ENCODE assay signal across 19 cellular contexts in the genomic region with DNA sequence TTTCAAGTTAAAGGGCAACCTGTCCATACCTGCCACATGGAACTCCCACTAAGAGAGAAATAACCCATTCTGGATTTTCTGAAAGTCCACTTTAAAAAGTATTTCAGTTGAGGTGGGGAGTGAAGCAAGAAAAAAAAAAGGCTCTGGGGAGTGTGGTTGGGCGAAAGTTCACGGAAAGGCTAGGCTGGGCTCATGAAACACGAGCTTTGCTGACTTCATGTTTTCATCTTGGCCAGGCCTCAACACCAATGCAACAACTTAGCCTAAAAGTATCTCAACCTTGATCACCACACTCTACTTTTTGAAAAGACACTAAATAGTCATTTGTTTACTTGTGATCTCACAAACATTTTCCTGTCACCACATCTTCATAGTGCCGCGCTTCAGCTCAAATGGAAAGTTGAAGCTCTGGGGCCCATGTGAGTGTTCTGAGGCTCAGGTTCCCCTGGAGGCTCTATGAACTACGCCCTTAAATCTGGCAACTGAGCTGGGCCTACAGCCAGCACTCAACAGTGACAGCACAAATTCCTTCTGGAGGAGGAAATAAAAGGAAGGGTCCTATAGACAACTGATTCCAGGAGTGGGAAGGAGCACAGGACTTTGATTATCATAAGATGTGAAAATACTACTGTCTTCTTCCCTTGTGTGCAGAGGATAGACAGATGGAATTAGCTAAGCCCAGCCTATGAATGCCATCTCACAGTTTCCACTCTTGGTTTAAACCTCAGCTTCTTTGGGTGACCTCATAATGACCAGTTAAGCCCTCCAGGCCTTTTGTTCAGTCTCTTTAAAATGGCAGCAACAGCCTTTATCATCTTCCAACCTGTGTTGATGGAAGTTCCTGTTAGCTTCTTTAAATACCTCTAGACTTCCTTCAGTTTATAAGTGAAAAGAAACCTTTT. TPM values are rescaled to one million over a fixed set of nuclear protein-coding genes. Genes with fewer than 3 reads are reported as not detected.
DNase-seq lines count a peak whose midpoint lies in the region; ATAC-seq and TF ChIP-seq lines count a peak whose summit lies in the region.
"Had no signal": no experiment of that assay in that cellular context is flagged by ENCODE, and none has a peak within 500 bp of the region (broad histone marks: within the 10 kb centered on the region; RNA-seq: fewer than 3 reads in every experiment).

No MANE protein-coding gene starts in this region.

- H3K27ac ChIP-seq in CD8-positive, alpha-beta T cell (ENCODE audit: low read depth, low read length), result no peak overlapping the region
- H3K27ac ChIP-seq: coronary artery, prostate gland, vagina had no signal

- no peak overlapping the region for H3K4me3 ChIP-seq in CD8-positive, alpha-beta T cell (ENCODE audit: low read depth, low read length)
- H3K4me3 ChIP-seq in fibroblast of mammary gland (ENCODE audit: control insufficient read depth, low read depth, low read length), result no peak overlapping the region
- H3K4me3 ChIP-seq: coronary artery, MG63, prostate gland, vagina had no signal

- H3K9me3 Mint-ChIP-seq in activated CD4-positive, alpha-beta T cell treated with anti-CD3 and anti-CD28 coated beads for 36 hours (ENCODE audit: low read depth), result no peaks in the 10 kb centered on the region
- H3K9me3 Mint-ChIP-seq in CD8-positive, alpha-beta T cell, result no peaks in the 10 kb centered on the region
- H3K9me3 Mint-ChIP-seq: stimulated activated memory B cell treated with anti-CD40 and anti-IgM and Interleukin-4, amounts not matched to agents 10 μg/mL and 1 μg/mL and 100 μg/mL, for 72 hours had no signal

- no peaks in the 10 kb centered on the region for H3K36me3 ChIP-seq in CD8-positive, alpha-beta T cell (ENCODE audit: insufficient read depth, low read length)
- H3K36me3 ChIP-seq: MG63, prostate gland, vagina had no signal

- H3K9me3 ChIP-seq in CD8-positive, alpha-beta T cell (ENCODE audit: low read length), result no peaks in the 10 kb centered on the region
- H3K9me3 ChIP-seq: MG63, prostate gland, vagina had no signal

- H3K36me3 Mint-ChIP-seq in activated CD4-positive, alpha-beta T cell treated with anti-CD3 and anti-CD28 coated beads for 36 hours (ENCODE audit: low read depth), result peaks cover 99% of the 10 kb centered on the region
- H3K36me3 Mint-ChIP-seq in CD8-positive, alpha-beta T cell, result peaks cover 25% of the 10 kb centered on the region

- H3K4me3 Mint-ChIP-seq in activated CD4-positive, alpha-beta T cell treated with anti-CD3 and anti-CD28 coated beads for 36 hours, result peak overlapping the region; percentile 96
- peak overlapping the region; percentile 29 for H3K4me3 Mint-ChIP-seq in CD8-positive, alpha-beta T cell
- H3K4me3 Mint-ChIP-seq: stimulated activated memory B cell treated with anti-CD40 and anti-IgM and Interleukin-4, amounts not matched to agents 10 μg/mL and 1 μg/mL and 100 μg/mL, for 72 hours had no signal

- POLR2A ChIA-PET in activated CD4-positive, alpha-beta T cell treated with anti-CD3 and anti-CD28 coated beads for 36 hours (lab: Charles Lee), result interaction anchor here (0.6 to 1.4 kb wide), 10 partner anchors 17 to 148 kb away, joined by 3 to 13 read pairs (median 4); no protein-coding TSS in a partner anchor
- POLR2A ChIA-PET in CD8-positive, alpha-beta T cell (lab: Charles Lee), result interaction anchor here (0.9 kb wide), 1 partner anchor 11 kb away, joined by 3 read pairs; no protein-coding TSS in a partner anchor

- H3K4me1 Mint-ChIP-seq in activated CD4-positive, alpha-beta T cell treated with anti-CD3 and anti-CD28 coated beads for 36 hours, result peaks cover 43% of the 10 kb centered on the region
- H3K4me1 Mint-ChIP-seq in CD8-positive, alpha-beta T cell (ENCODE audit: low read depth), result peaks cover 36% of the 10 kb centered on the region
- H3K4me1 Mint-ChIP-seq: stimulated activated memory B cell treated with anti-CD40 and anti-IgM and Interleukin-4, amounts not matched to agents 10 μg/mL and 1 μg/mL and 100 μg/mL, for 72 hours had no signal

- peak; percentile 56 for ATAC-seq in activated CD4-positive, alpha-beta T cell treated with anti-CD3 and anti-CD28 coated beads for 36 hours
- ATAC-seq in CD8-positive, alpha-beta T cell, result no peak
- no peak for ATAC-seq in HG02763 (IDR thresholded peaks at IDR 0.05; ENCODE audit: unreplicated experiment)
- ATAC-seq: left colon; stimulated activated memory B cell treated with anti-CD40 and anti-IgM and Interleukin-4, amounts not matched to agents 10 μg/mL and 1 μg/mL and 100 μg/mL, for 72 hours had no signal

- no peaks in the 10 kb centered on the region for H3K27me3 Mint-ChIP-seq in activated CD4-positive, alpha-beta T cell treated with anti-CD3 and anti-CD28 coated beads for 36 hours
- no peaks in the 10 kb centered on the region for H3K27me3 Mint-ChIP-seq in CD8-positive, alpha-beta T cell (ENCODE audit: low read depth)
- H3K27me3 Mint-ChIP-seq: stimulated activated memory B cell treated with anti-CD40 and anti-IgM and Interleukin-4, amounts not matched to agents 10 μg/mL and 1 μg/mL and 100 μg/mL, for 72 hours had no signal

- H3K4me1 ChIP-seq in CD8-positive, alpha-beta T cell (ENCODE audit: insufficient read depth, low read length), result peaks cover 17% of the 10 kb centered on the region
- H3K4me1 ChIP-seq: prostate gland, vagina had no signal

- DNase-seq in activated CD4-positive, alpha-beta T cell treated with anti-CD3 and anti-CD28 coated beads for 36 hours, result peak; percentile 61
- DNase-seq in activated CD4-positive, alpha-beta T cell treated with anti-CD3 and anti-CD28 coated beads for 4 hours, result no peak
- DNase-seq in CD8-positive, alpha-beta T cell, result no peak
- peak; percentile 40 for DNase-seq in activated CD4-positive, alpha-beta T cell treated with anti-CD3 and anti-CD28 coated beads, Interleukin-2, amount 50 U/mL, for 1 hour
- DNase-seq in fibroblast of mammary gland (ENCODE audit: low read depth) (peak; percentile 40), DMS79 (lab: John Stamatoyannopoulos, UW) (no peak)
- no peak for DNase-seq in NK-92 treated with Interleukin-12 subunit alpha and Interleukin-12 subunit beta, amount 100 ng/mL, for 24 hours (lab: John Stamatoyannopoulos, UW)
- DNase-seq: COR-L47, erythroblast, hypothalamus, left colon, MG63, SHP77, T-helper 9 cell had no signal

- TF ChIP-seq CTCF in CD8-positive, alpha-beta T cell (IDR thresholded peaks at IDR 0.05), result no peak
- TF ChIP-seq CTCF in fibroblast of mammary gland (conservative IDR thresholded peaks at IDR 0.05; ENCODE audit: control insufficient read depth, insufficient read depth, low read depth, low read length), result no peak

- peak overlapping the region; percentile 100 for H3K27ac Mint-ChIP-seq in activated CD4-positive, alpha-beta T cell treated with anti-CD3 and anti-CD28 coated beads for 36 hours
- peak overlapping the region; percentile 55 for H3K27ac Mint-ChIP-seq in CD8-positive, alpha-beta T cell
- H3K27ac Mint-ChIP-seq: stimulated activated memory B cell treated with anti-CD40 and anti-IgM and Interleukin-4, amounts not matched to agents 10 μg/mL and 1 μg/mL and 100 μg/mL, for 72 hours had no signal

- no peaks in the 10 kb centered on the region for H3K27me3 ChIP-seq in CD8-positive, alpha-beta T cell (ENCODE audit: insufficient read depth, low read length)
- H3K27me3 ChIP-seq: MG63, vagina had no signal

- intact Hi-C loops in activated CD4-positive, alpha-beta T cell treated with anti-CD3 and anti-CD28 coated beads for 36 hours (cut with DNase I, micrococcal nuclease), result loop anchor here (2.0 to 10.0 kb wide), 4 partner anchors 66 to 1128 kb away; partner anchors contain the start of genes HTATSF1 (in 1 of the 2) and INTS6L (in 1 of the 2)
- intact Hi-C loops in CD8-positive, alpha-beta T cell (cut with DNase I, micrococcal nuclease), result no loop called here

- CTCF ChIA-PET in activated CD4-positive, alpha-beta T cell treated with anti-CD3 and anti-CD28 coated beads for 36 hours (lab: Charles Lee), result interaction anchor here (0.8 to 2.3 kb wide), 6 partner anchors 26 to 72 kb away, joined by 3 to 10 read pairs (median 4); no protein-coding TSS in a partner anchor
- CTCF ChIA-PET in CD8-positive, alpha-beta T cell (lab: Charles Lee), result interaction anchor here (1.5 kb wide), 1 partner anchor 44 kb away, joined by 6 read pairs; no protein-coding TSS in a partner anchor

RNA-seq across cellular contexts. Expression of gene CD40LG, which starts 5.1 kb away (rescaled TPM):
- total RNA-seq in activated CD4-positive, alpha-beta T cell treated with anti-CD3 and anti-CD28 coated beads for 36 hours, result 100 to 1,000 TPM; 123 to 146 TPM
- total RNA-seq in CD8-positive, alpha-beta T cell, result 1 to 10 TPM; 1.2 to 1.5 TPM
- total RNA-seq: prostate gland, vagina had no signal

Comparison
In these comparisons a context has a peak if more than half of its experiments do, and no peak if none do; other contexts are left out.
1. DNase-seq: peak in activated CD4-positive, alpha-beta T cell treated with anti-CD3 and anti-CD28 coated beads for 36 hours (single experiment), activated CD4-positive, alpha-beta T cell treated with anti-CD3 and anti-CD28 coated beads, Interleukin-2, amount 50 U/mL, for 1 hour (single experiment) and fibroblast of mammary gland (single experiment); none in activated CD4-positive, alpha-beta T cell treated with anti-CD3 and anti-CD28 coated beads for 4 hours (0 of 2), CD8-positive, alpha-beta T cell (0 of 7), DMS79 (single experiment) and NK-92 treated with Interleukin-12 subunit alpha and Interleukin-12 subunit beta, amount 100 ng/mL, for 24 hours (single experiment).
2. RNA of gene CD40LG, which starts 5.1 kb away (total RNA-seq): 123 to 146 TPM in activated CD4-positive, alpha-beta T cell treated with anti-CD3 and anti-CD28 coated beads for 36 hours; 1.2 to 1.5 TPM in CD8-positive, alpha-beta T cell; every median in the first group is over 10 times any median in the second.
3. intact Hi-C loops: an anchor here in activated CD4-positive, alpha-beta T cell treated with anti-CD3 and anti-CD28 coated beads for 36 hours (2.0 to 10.0 kb wide); none called in CD8-positive, alpha-beta T cell.